In the genomic region with DNA sequence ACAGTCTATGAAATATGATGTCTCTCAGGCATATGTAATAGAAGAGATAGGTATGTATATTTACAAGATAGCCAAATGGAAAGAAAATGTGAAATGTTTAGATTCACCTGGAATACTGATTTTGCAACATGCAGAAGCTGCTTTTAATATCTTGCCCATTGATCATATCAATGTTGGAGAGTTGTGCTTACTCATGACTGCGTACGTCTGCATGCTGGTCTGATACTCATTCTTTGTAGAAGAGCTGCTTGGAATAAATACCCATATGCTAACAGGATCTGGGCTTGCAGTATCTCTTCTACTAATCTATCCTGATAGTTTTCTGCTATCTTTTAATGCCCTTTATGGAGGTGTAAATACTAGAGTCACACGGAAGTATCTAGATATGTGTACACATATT, we compare ENCODE assay signal across 30 cellular contexts.
"Had no signal": no experiment of that assay in that cellular context is flagged by ENCODE, and none has a peak within 500 bp of the region (broad histone marks: within the 10 kb centered on the region; RNA-seq: fewer than 3 reads in every experiment).

No MANE protein-coding gene starts in this region.

- H3K9me3 ChIP-seq: ascending aorta, breast epithelium, esophagus squamous epithelium, gastroesophageal sphincter had no signal

- H3K27ac ChIP-seq: ascending aorta, breast epithelium, cardiac muscle cell, coronary artery, dorsolateral prefrontal cortex, esophagus squamous epithelium, gastroesophageal sphincter, heart right ventricle had no signal

- H3K36me3 ChIP-seq: ascending aorta, breast epithelium, cardiac muscle cell, esophagus squamous epithelium, gastroesophageal sphincter, heart right ventricle had no signal

- H3K4me3 ChIP-seq: ascending aorta, breast epithelium, cardiac muscle cell, coronary artery, dorsolateral prefrontal cortex, esophagus squamous epithelium, gastroesophageal sphincter, heart right ventricle had no signal

- DNase-seq: activated CD4-positive, alpha-beta memory T cell treated with anti-CD3 and anti-CD28 coated beads for 36 hours; activated CD4-positive, alpha-beta T cell treated with anti-CD3 and anti-CD28 coated beads for 36 hours; activated CD4-positive, alpha-beta T cell treated with anti-CD3 and anti-CD28 coated beads, Interleukin-2, amount 10 ng/mL, durations not matched to agents 24 days and 14 days; activated CD4-positive, CD25-positive, alpha-beta regulatory T cell; activated CD4-positive, CD25-positive, alpha-beta regulatory T cell treated with anti-CD3 and anti-CD28 coated beads, Interleukin-2, amount 50 U/mL, for 72 hours; activated CD8-positive, alpha-beta memory T cell treated with anti-CD3 and anti-CD28 coated beads, Interleukin-2, amount 10 ng/mL, durations not matched to agents 7 days and 5 days; activated CD8-positive, alpha-beta memory T cell treated with anti-CD3 and anti-CD28 coated beads, Interleukin-2, amount 50 U/mL, for 4 hours; activated CD8-positive, alpha-beta T cell treated with anti-CD3 and anti-CD28 coated beads, Interleukin-2, amount 10 ng/mL, durations not matched to agents 7 days and 5 days; activated gamma-delta T cell; activated naive CD4-positive, alpha-beta T cell; activated naive CD4-positive, alpha-beta T cell treated with anti-CD3 and anti-CD28 coated beads, Interleukin-2, amount 10 ng/mL, durations not matched to agents 7 days and 5 days; activated naive CD8-positive, alpha-beta T cell treated with anti-CD3 and anti-CD28 coated beads, Interleukin-2, amount 10 ng/mL, durations not matched to agents 7 days and 5 days; activated T-cell treated with anti-CD3 and anti-CD28 coated beads for 4 hours; activated T-cell treated with anti-CD3 and anti-CD28 coated beads, Interleukin-2, amount 50 U/mL, for 24 hours; activated T-cell treated with anti-CD3 and anti-CD28 coated beads, Interleukin-2, amount 50 U/mL, for 72 hours; central memory CD4-positive, alpha-beta T cell; cerebellar nuclear complex; dorsolateral prefrontal cortex; effector memory CD4-positive, alpha-beta T cell; esophagus squamous epithelium; foreskin melanocyte; heart right ventricle; T-helper 1 cell; T-helper 17 cell; T1000 had no signal

- H3K4me1 ChIP-seq: breast epithelium, heart right ventricle had no signal

- H3K27me3 ChIP-seq: ascending aorta, breast epithelium, cardiac muscle cell, dorsolateral prefrontal cortex, esophagus squamous epithelium, gastroesophageal sphincter, heart right ventricle had no signal
